In the genomic region with DNA sequence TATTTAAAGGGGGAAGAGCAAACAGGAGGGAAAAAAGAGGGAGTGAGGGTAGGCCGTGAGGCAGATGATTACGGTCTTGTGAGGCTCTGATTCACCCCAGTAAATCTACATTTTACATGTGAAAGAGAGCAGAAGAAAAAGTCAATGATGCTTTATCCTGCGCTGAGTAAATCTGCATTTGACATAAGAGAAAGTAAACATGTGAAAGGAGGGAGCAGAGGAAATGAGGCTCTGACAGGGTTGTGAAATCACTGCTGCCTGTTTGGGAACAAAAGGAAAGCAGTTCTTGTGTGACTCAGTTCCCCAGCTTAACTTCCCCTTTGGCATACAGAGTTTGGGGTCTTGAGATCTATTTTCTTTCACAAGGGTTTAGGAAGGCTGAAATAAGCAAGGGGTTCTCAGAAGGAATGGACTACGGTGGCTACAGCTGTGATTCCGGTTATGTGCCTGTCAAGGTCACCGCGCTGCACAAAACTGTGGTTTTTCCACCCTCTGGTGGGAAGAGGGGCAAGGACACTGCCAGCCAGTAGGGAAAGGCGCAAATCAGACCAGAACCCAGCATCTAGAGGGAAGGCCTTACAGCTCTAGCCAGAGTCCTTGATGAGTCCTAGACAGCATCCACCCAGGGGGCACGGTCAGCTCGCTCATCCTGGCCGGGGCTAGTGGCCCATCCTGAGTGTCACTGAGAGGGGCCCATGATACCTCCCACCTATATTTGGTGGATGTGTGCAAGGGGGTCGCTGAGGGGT, we compare ENCODE assay signal across 15 cellular contexts. TPM values are rescaled to one million over a fixed set of nuclear protein-coding genes. Genes with fewer than 3 reads are reported as not detected.
DNase-seq lines count a peak whose midpoint lies in the region; ATAC-seq and TF ChIP-seq lines count a peak whose summit lies in the region.
"Had no signal": no experiment of that assay in that cellular context is flagged by ENCODE, and none has a peak within 500 bp of the region (broad histone marks: within the 10 kb centered on the region; RNA-seq: fewer than 3 reads in every experiment).

No MANE protein-coding gene starts in this region.

- BruUV-seq in MCF 10A (replicated peaks; lab: Mats Ljungman, UMichigan): no TSS peak
- BruUV-seq in mammary epithelial cell (replicated peaks; lab: Mats Ljungman, UMichigan): no TSS peak

- H3K4me1 Mint-ChIP-seq in MCF 10A (ENCODE audit: insufficient read depth, unreplicated experiment): peaks cover 7% of the 10 kb centered on the region
- H3K4me1 Mint-ChIP-seq: naive thymus-derived CD8-positive, alpha-beta T cell had no signal

- H3K9me3 Mint-ChIP-seq in MCF 10A (ENCODE audit: unreplicated experiment): no peaks in the 10 kb centered on the region

- DNase-seq in MCF 10A (ENCODE audit: unreplicated experiment): peak; percentile 25
- no peak for DNase-seq in mammary epithelial cell
- peak; percentile 58 for DNase-seq in adipocyte (ENCODE audit: low read depth)
- no peak for DNase-seq in heart right ventricle
- DNase-seq in spleen: peak; percentile 34
- no peak for DNase-seq in NCI-H1105 treated with DMSO at 0.1 percent for 48 hours (lab: John Stamatoyannopoulos, UW)
- DNase-seq in epidermal melanocyte (ENCODE audit: insufficient read length, low spot score): no peak
- DNase-seq: activated CD4-positive, alpha-beta T cell treated with anti-CD3 and anti-CD28 coated beads for 1 hour; activated T-cell treated with anti-CD3 and anti-CD28 coated beads, Interleukin-2, amount 50 U/mL, for 72 hours; naive thymus-derived CD8-positive, alpha-beta T cell; NCI-H524 had no signal

- ATAC-seq in heart right ventricle: peak in 6 of 8 donors; percentile 13 to 57 (median 36)
- ATAC-seq in GM18873 (IDR thresholded peaks at IDR 0.05; ENCODE audit: low FRiP score, unreplicated experiment): no peak
- ATAC-seq: activated T-cell treated with anti-CD3 and anti-CD28 coated beads, Interleukin-2, amount 50 U/mL, for 72 hours; naive thymus-derived CD8-positive, alpha-beta T cell had no signal

- CTCF ChIA-PET in MCF 10A (lab: Yijun Ruan, JAX) (no interaction called here), mammary epithelial cell (lab: Charles Lee; ENCODE audit: low non-redundant PET) (no interaction called here)

- H3K9ac ChIP-seq in mammary epithelial cell (ENCODE audit: insufficient read depth, low read length): no peak overlapping the region
- no peak overlapping the region for H3K9ac ChIP-seq in adipocyte (ENCODE audit: low read length)

- no peaks in the 10 kb centered on the region for H3K4me1 ChIP-seq in mammary epithelial cell (ENCODE audit: insufficient read depth, low read length)
- peaks cover 8% of the 10 kb centered on the region for H3K4me1 ChIP-seq in adipocyte (ENCODE audit: control insufficient read depth, insufficient read depth, low read length)
- H3K4me1 ChIP-seq in heart right ventricle: peaks cover 0 to 24% (median 12%) of the 10 kb centered on the region in 9 donors
- no peaks in the 10 kb centered on the region for H3K4me1 ChIP-seq in spleen

- H4K20me1 ChIP-seq in mammary epithelial cell (ENCODE audit: insufficient read depth, low read length): no peaks in the 10 kb centered on the region

- H3K36me3 ChIP-seq in mammary epithelial cell (ENCODE audit: insufficient read depth, low read length) (no peaks in the 10 kb centered on the region), adipocyte (ENCODE audit: control insufficient read depth, insufficient read depth, low read length, severe bottlenecking) (no peaks in the 10 kb centered on the region), heart right ventricle (no peaks in the 10 kb centered on the region), spleen (no peaks in the 10 kb centered on the region)

- 91% methylated on average over 9 of the region's 12 CpGs for WGBS in mammary epithelial cell (ENCODE audit: low coverage, missing lambda C conversion rate)
- WGBS in heart right ventricle, 2 donors: 62 to 71% methylated on average over 12 of the region's 12 CpGs
- 68 to 76% (median 70%) methylated on average over 8 to 12 of the region's 12 CpGs for WGBS in spleen, 5 donors

- no peak overlapping the region for H2AFZ ChIP-seq in mammary epithelial cell (ENCODE audit: low read depth, low read length)

- POLR2A ChIA-PET in MCF 10A (lab: Yijun Ruan, JAX): interaction anchor here (0.6 kb wide), 1 partner anchor 244 kb away, joined by 3 read pairs; no protein-coding TSS in a partner anchor

- H3K27me3 ChIP-seq in mammary epithelial cell (ENCODE audit: insufficient read depth, low read length) (no peaks in the 10 kb centered on the region), adipocyte (replicated peaks; ENCODE audit: control insufficient read depth, insufficient read depth, low read length) (peaks cover 4% of the 10 kb centered on the region), heart right ventricle (peaks cover 0 to 25% (median 10%) of the 10 kb centered on the region in 7 donors), spleen (replicated peaks in 1 of 7) (peaks cover 0 to 62% (median 4%) of the 10 kb centered on the region in 7 donors)

- intact Hi-C loops in MCF 10A (cut with micrococcal nuclease): no loop called here
- intact Hi-C loops in mammary epithelial cell (cut with micrococcal nuclease): no loop called here
- intact Hi-C loops in heart right ventricle (cut with DNase I): loop anchor here in 1 of 10 donors (10.0 kb wide), 1 partner anchor 127 kb away; no protein-coding TSS in a partner anchor
- intact Hi-C loops in spleen (cut with DNase I; ENCODE audit: low total_unique reads): no loop called here

- no peaks in the 10 kb centered on the region for H3K79me2 ChIP-seq in mammary epithelial cell (ENCODE audit: insufficient read depth, low read length)

- H3K9me3 ChIP-seq in mammary epithelial cell (replicated peaks; ENCODE audit: insufficient read depth, low read length) (no peaks in the 10 kb centered on the region), adipocyte (ENCODE audit: control insufficient read depth, low read length) (peaks cover 7% of the 10 kb centered on the region), heart right ventricle (peaks cover 0 to 5% (median 0%) of the 10 kb centered on the region in 11 donors), spleen (peaks cover 0 to 5% (median 0%) of the 10 kb centered on the region in 8 donors)

- H3K27ac ChIP-seq in mammary epithelial cell (ENCODE audit: insufficient read depth, low read depth, low read length): no peak overlapping the region
- peak overlapping the region in 3 of 10 donors; percentile 20 to 56 (median 26) for H3K27ac ChIP-seq in heart right ventricle
- no peak overlapping the region for H3K27ac ChIP-seq in spleen

- in situ Hi-C loops in mammary epithelial cell (cut with MboI; ENCODE audit: low sequenced_read_pairs in 2 of 2): no loop called here

- H3K36me3 Mint-ChIP-seq in MCF 10A (ENCODE audit: insufficient read depth, unreplicated experiment): peaks cover 6% of the 10 kb centered on the region
- H3K36me3 Mint-ChIP-seq: brain; naive thymus-derived CD8-positive, alpha-beta T cell had no signal

- no peak overlapping the region for H3K4me2 ChIP-seq in mammary epithelial cell (ENCODE audit: insufficient read depth, low read depth, low read length)

- TF ChIP-seq POLR2A in spleen (IDR thresholded peaks at IDR 0.05): no peak

- no peak for TF ChIP-seq CTCF in MCF 10A (IDR thresholded peaks at IDR 0.05; ENCODE audit: unreplicated experiment)
- no peak for TF ChIP-seq CTCF in mammary epithelial cell (conservative IDR thresholded peaks at IDR 0.05 in 1 of 2, IDR thresholded peaks at IDR 0.05 in 1 of 2; ENCODE audit: extremely low read depth in 1 of 2, insufficient read depth in 1 of 2, low read depth in 1 of 2, low read length in 2 of 2)
- no peak for TF ChIP-seq CTCF in heart right ventricle (IDR thresholded peaks at IDR 0.05)
- no peak for TF ChIP-seq CTCF in spleen (IDR thresholded peaks at IDR 0.05 in 8 of 11, conservative IDR thresholded peaks at IDR 0.05 in 3 of 11)

- dilution Hi-C loops in mammary epithelial cell (cut with HindIII; ENCODE audit: low sequenced_read_pairs): no loop called here

- H3K27me3 Mint-ChIP-seq in MCF 10A (ENCODE audit: insufficient read depth, unreplicated experiment): peaks cover 52% of the 10 kb centered on the region

- H3K27ac Mint-ChIP-seq in MCF 10A (ENCODE audit: low read depth, unreplicated experiment): no peak overlapping the region
- H3K27ac Mint-ChIP-seq: activated T-cell treated with anti-CD3 and anti-CD28 coated beads, Interleukin-2, amount 50 U/mL, for 72 hours; brain; naive thymus-derived CD8-positive, alpha-beta T cell had no signal

- no peak overlapping the region for H3K4me3 ChIP-seq in mammary epithelial cell (replicated peaks in 1 of 3; ENCODE audit: insufficient read depth in 1 of 3, low read depth in 2 of 3, low read length in 3 of 3)
- H3K4me3 ChIP-seq in adipocyte (ENCODE audit: low read length): no peak overlapping the region
- H3K4me3 ChIP-seq in heart right ventricle: no peak overlapping the region
- H3K4me3 ChIP-seq in spleen: no peak overlapping the region

- no peak overlapping the region for H3K4me3 Mint-ChIP-seq in MCF 10A (ENCODE audit: unreplicated experiment)
- H3K4me3 Mint-ChIP-seq: activated T-cell treated with anti-CD3 and anti-CD28 coated beads, Interleukin-2, amount 50 U/mL, for 72 hours; naive thymus-derived CD8-positive, alpha-beta T cell had no signal

RNA-seq across cellular contexts. Expression of a gene that starts 18.9 kb away (rescaled TPM):
- total RNA-seq in MCF 10A (2022) (not detected in 2 replicates), mammary epithelial cell (not detected), heart right ventricle (10 to 100 TPM in 4 of 10 donors, 1 to 10 TPM in 6; 4.1 to 24.9 (median 7.9) TPM), spleen (not detected)
- polyA plus RNA-seq in mammary epithelial cell (not detected), heart right ventricle (1 to 10 TPM; 2.2 to 4.4 TPM), spleen (not detected)
- not detected for polyA minus RNA-seq in mammary epithelial cell
- total RNA-seq: activated T-cell treated with anti-CD3 and anti-CD28 coated beads, Interleukin-2, amount 50 U/mL, for 72 hours; naive thymus-derived CD8-positive, alpha-beta T cell; urinary bladder had no signal
- polyA plus RNA-seq: keratinocyte; naive thymus-derived CD8-positive, alpha-beta T cell; urinary bladder had no signal

RNA-seq across cellular contexts. Expression of a gene that starts 55.3 kb away (rescaled TPM):
- total RNA-seq in MCF 10A (2022) (not detected in 2 replicates), mammary epithelial cell (not detected), heart right ventricle (under 1 TPM in 4 of 10 donors, not detected in 6; 0.28 to 0.62 (median 0.44) TPM), spleen (not detected)
- polyA plus RNA-seq in mammary epithelial cell (not detected), heart right ventricle (not detected), spleen (not detected)
- polyA minus RNA-seq in mammary epithelial cell: not detected
- total RNA-seq: activated T-cell treated with anti-CD3 and anti-CD28 coated beads, Interleukin-2, amount 50 U/mL, for 72 hours; naive thymus-derived CD8-positive, alpha-beta T cell; urinary bladder had no signal
- polyA plus RNA-seq: keratinocyte, urinary bladder had no signal

Comparison
In these comparisons a context has a peak if more than half of its experiments do, and no peak if none do; other contexts are left out.
1. DNase-seq: peak in MCF 10A (single experiment), adipocyte (single experiment) and spleen (single experiment); none in mammary epithelial cell (single experiment), heart right ventricle (0 of 2), NCI-H1105 treated with DMSO at 0.1 percent for 48 hours (single experiment) and epidermal melanocyte (single experiment).